ENCODE assay signal across 8 cellular contexts in the genomic region with DNA sequence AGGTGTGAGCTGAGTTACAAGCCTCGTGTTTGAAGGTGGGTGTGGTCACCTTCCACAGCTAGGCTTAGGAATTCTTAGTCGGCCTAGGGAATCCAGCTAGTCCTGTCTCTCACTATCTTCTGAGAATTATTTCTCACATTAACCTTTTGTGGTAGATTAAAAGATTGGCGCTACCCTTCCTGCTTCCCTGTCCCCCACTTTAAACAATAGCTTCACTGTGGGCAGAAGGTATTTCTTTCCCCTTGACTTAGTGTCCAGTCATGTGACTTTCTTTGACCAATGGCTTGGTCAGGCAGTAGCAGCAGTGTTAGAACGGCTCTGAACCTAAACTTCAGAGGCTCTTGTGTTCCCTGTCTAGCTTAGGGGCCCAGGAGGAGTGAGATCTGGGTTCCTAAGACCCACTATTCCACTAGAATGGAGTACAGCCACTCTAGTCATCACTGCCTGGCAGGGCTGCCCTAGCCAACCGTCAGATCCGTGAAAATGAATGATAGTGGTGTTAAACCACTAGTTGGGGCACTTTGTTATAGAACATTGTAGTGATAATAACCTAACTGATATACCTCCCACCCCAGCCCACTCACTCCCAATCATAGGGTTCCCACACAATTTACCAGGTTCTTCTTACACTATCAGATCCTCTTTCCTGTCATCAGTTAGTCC.
DNase-seq lines count a peak whose midpoint lies in the region; ATAC-seq and TF ChIP-seq lines count a peak whose summit lies in the region.

No MANE protein-coding gene starts in this region.

- H3K36me3 ChIP-seq in MM.1S (replicated peaks; ENCODE audit: insufficient read depth, low read length): no peaks in the 10 kb centered on the region

- no peak for TF ChIP-seq CTCF in MM.1S (IDR thresholded peaks at IDR 0.05; ENCODE audit: low read length)

- H2AFZ ChIP-seq in MM.1S (ENCODE audit: low read length): peak overlapping the region; percentile 67

- H3K9ac ChIP-seq in MM.1S (ENCODE audit: low read length): no peak overlapping the region

- H3K27me3 ChIP-seq in MM.1S (replicated peaks; ENCODE audit: insufficient read depth, low read length): no peaks in the 10 kb centered on the region

- H3F3A ChIP-seq in MM.1S (ENCODE audit: insufficient read depth, low read length): no peaks in the 10 kb centered on the region

- no peak overlapping the region for H3K4me3 ChIP-seq in MM.1S (ENCODE audit: low read length)

- DNase-seq in EL (peak; percentile 17), MM.1S (no peak), iris pigment epithelial cell (ENCODE audit: low read depth) (peak; percentile 11), hepatic stellate cell (ENCODE audit: low spot score) (no peak), iPS-NIHi7 (ENCODE audit: extremely low spot score) (no peak), HK-2 (ENCODE audit: unreplicated experiment) (no peak)
- no peak for DNase-seq in activated CD4-positive, alpha-beta T cell treated with anti-CD3 and anti-CD28 coated beads, Interleukin-2, amount 50 U/mL, for 48 hours

- no peaks in the 10 kb centered on the region for H3K9me2 ChIP-seq in MM.1S (replicated peaks; ENCODE audit: insufficient read depth, low read length)

- H3K4me2 ChIP-seq in MM.1S (ENCODE audit: low read depth, low read length): peak overlapping the region; percentile 37; the same call in 1 of the 2 replicates

- no peak overlapping the region for H3K27ac ChIP-seq in MM.1S (ENCODE audit: low read length)

- H4K20me1 ChIP-seq in MM.1S (ENCODE audit: insufficient read depth, low read length): no peaks in the 10 kb centered on the region

- no peaks in the 10 kb centered on the region for H3K79me2 ChIP-seq in MM.1S (ENCODE audit: low read length)

- no peaks in the 10 kb centered on the region for H3K9me3 ChIP-seq in MM.1S (replicated peaks; ENCODE audit: insufficient read depth, low read length)

- peaks cover 4% of the 10 kb centered on the region; the same call in 1 of the 2 replicates for H3K4me1 ChIP-seq in MM.1S (ENCODE audit: low read length)

- ATAC-seq in GM21723 (IDR thresholded peaks at IDR 0.05; ENCODE audit: unreplicated experiment): peak; percentile 34

Comparison
In these comparisons a context has a peak if more than half of its experiments do, and no peak if none do; other contexts are left out.
1. DNase-seq: peak in EL (single experiment) and iris pigment epithelial cell (single experiment); none in MM.1S (single experiment), hepatic stellate cell (single experiment), iPS-NIHi7 (single experiment), HK-2 (single experiment) and activated CD4-positive, alpha-beta T cell treated with anti-CD3 and anti-CD28 coated beads, Interleukin-2, amount 50 U/mL, for 48 hours (0 of 2).